8 cellular contexts compared by ENCODE assay signal in genomic region chr6:145887969-145888368, GRCh38.
A peak's percentile ranks its signal among the peaks of the same experiment; 100 is the strongest.
DNase-seq lines count a peak whose midpoint lies in the region; ATAC-seq, FAIRE-seq and TF ChIP-seq lines count a peak whose summit lies in the region.

No MANE protein-coding gene starts in this region.

- CTCF ChIA-PET in BJ (lab: Yijun Ruan, JAX): interaction anchor here (1.1 kb wide), 1 partner anchor 254 kb away, joined by 3 read pairs; no protein-coding TSS in a partner anchor

- no peaks in the 10 kb centered on the region for H3K36me3 ChIP-seq in BJ (ENCODE audit: control insufficient read depth, insufficient read depth, low read length)
- H3K36me3 ChIP-seq in keratinocyte (ENCODE audit: control insufficient read depth in 2 of 2, extremely low read depth in 1 of 2, insufficient read depth in 2 of 2, low read length in 2 of 2): peaks cover 0 to 6% of the 10 kb centered on the region in 2 experiments

- H3K4me1 ChIP-seq in keratinocyte (ENCODE audit: control insufficient read depth, extremely low read depth, insufficient read depth, low read length): no peaks in the 10 kb centered on the region

- DNase-seq in BJ (ENCODE audit: low read depth) (no peak), keratinocyte (ENCODE audit: low read depth, low spot score) (no peak), posterior vena cava (ENCODE audit: low spot score) (no peak), cerebellar nuclear complex (lab: John Stamatoyannopoulos, UW) (no peak)

- FAIRE-seq in keratinocyte (lab: Jason Lieb, UNC): no peak

- H3K9me1 ChIP-seq in keratinocyte (ENCODE audit: control insufficient read depth, extremely low read depth, insufficient read depth, low read length): no peaks in the 10 kb centered on the region

- no peaks in the 10 kb centered on the region for H4K20me1 ChIP-seq in keratinocyte (ENCODE audit: control insufficient read depth, extremely low read depth, insufficient read depth, low read length)

- TF ChIP-seq CTCF in BJ (IDR thresholded peaks at IDR 0.05; ENCODE audit: insufficient read depth, low read depth, low read length) (peak; percentile 56), WI38 (IDR thresholded peaks at IDR 0.05; ENCODE audit: low read depth, low read length) (peak; percentile 43), keratinocyte (optimal IDR thresholded peaks at IDR 0.05 in 1 of 3, IDR thresholded peaks at IDR 0.05 in 1 of 3, conservative IDR thresholded peaks at IDR 0.05 in 1 of 3; ENCODE audit: extremely low read depth in 1 of 3, insufficient read depth in 2 of 3, low read length in 3 of 3) (peak; percentile 18 to 35 (median 32))

- H3K79me2 ChIP-seq in keratinocyte (ENCODE audit: control insufficient read depth, insufficient read depth, low read length): no peaks in the 10 kb centered on the region

- H3K4me2 ChIP-seq in keratinocyte (ENCODE audit: control insufficient read depth, extremely low read depth, insufficient read depth, low read depth, low read length): no peak overlapping the region

- no peak overlapping the region for H3K27ac ChIP-seq in keratinocyte (ENCODE audit: control insufficient read depth, insufficient read depth, low read length)

- POLR2A ChIA-PET in BJ (lab: Charles Lee): no interaction called here

- intact Hi-C loops in posterior vena cava (cut with DNase I): loop anchor here in 1 of 2 donors (10.0 kb wide), 1 partner anchor 713 kb away; no protein-coding TSS in a partner anchor

- no peaks in the 10 kb centered on the region for H3K27me3 ChIP-seq in BJ (ENCODE audit: control insufficient read depth, insufficient read depth, low read length)
- H3K27me3 ChIP-seq in keratinocyte (ENCODE audit: control insufficient read depth, extremely low read depth, insufficient read depth, low read length): no peaks in the 10 kb centered on the region

- no peaks in the 10 kb centered on the region for H3K9me3 ChIP-seq in keratinocyte (ENCODE audit: control insufficient read depth, low read depth, low read length)

- dilution Hi-C loops in keratinocyte (cut with MboI; ENCODE audit: extremely low pct_ligation_motif_present, low sequenced_read_pairs): no loop called here

- H2AFZ ChIP-seq in keratinocyte (ENCODE audit: control insufficient read depth, low read length): no peak overlapping the region

- H3K4me3 ChIP-seq in BJ (ENCODE audit: low read depth, low read length) (no peak overlapping the region), WI38 (ENCODE audit: low read depth, low read length) (no peak overlapping the region), keratinocyte (ENCODE audit: control insufficient read depth in 2 of 3, extremely low read depth in 1 of 3, insufficient read depth in 2 of 3, low read depth in 1 of 3, low read length in 3 of 3) (no peak overlapping the region)

- H3K9ac ChIP-seq in keratinocyte (ENCODE audit: control insufficient read depth, extremely low read depth, insufficient read depth, low read length): no peak overlapping the region

- peak; percentile 54 for ATAC-seq in GM21786 (IDR thresholded peaks at IDR 0.05; ENCODE audit: unreplicated experiment)
- no peak for ATAC-seq in HG03159 (IDR thresholded peaks at IDR 0.05; ENCODE audit: unreplicated experiment)
- ATAC-seq in HG03280 (IDR thresholded peaks at IDR 0.05; ENCODE audit: unreplicated experiment): no peak
